In genomic region chr13:68748038-68748437, GRCh38 we compare ENCODE assay signal across 15 cellular contexts.
DNase-seq lines count a peak whose midpoint lies in the region; ATAC-seq, FAIRE-seq and TF ChIP-seq lines count a peak whose summit lies in the region.
"Had no signal": no experiment of that assay in that cellular context is flagged by ENCODE, and none has a peak within 500 bp of the region (broad histone marks: within the 10 kb centered on the region; RNA-seq: fewer than 3 reads in every experiment).

No MANE protein-coding gene starts in this region.

- peak; percentile 96 for FAIRE-seq in H54 (lab: Jason Lieb, UNC)

- H3K4me3 Mint-ChIP-seq in WTC11 (no peak overlapping the region), endodermal cell (no peak overlapping the region)
- H3K4me3 Mint-ChIP-seq: B cell; CD4-positive, alpha-beta T cell had no signal

- peak; percentile 62 for DNase-seq in A172 (ENCODE audit: low spot score)
- no peak for DNase-seq in H54 (ENCODE audit: insufficient read length, low spot score)
- no peak for DNase-seq in WTC11 (ENCODE audit: low spot score)
- DNase-seq in kidney epithelial cell (ENCODE audit: low read depth) = peak; percentile 29
- DNase-seq in foreskin fibroblast = no peak
- DNase-seq in endodermal cell = no peak
- DNase-seq: CD4-positive, alpha-beta T cell; H7; NCI-H146; NCI-H2107; NCI-H226; NCI-H526 treated with DMSO at 0.1 percent for 48 hours; SIG-M5 had no signal

- peak overlapping the region; percentile 22 for H3K27ac Mint-ChIP-seq in WTC11
- H3K27ac Mint-ChIP-seq in endodermal cell = no peak overlapping the region
- H3K27ac Mint-ChIP-seq: B cell; CD4-positive, alpha-beta T cell had no signal

- no peak overlapping the region for H3K27ac ChIP-seq in endodermal cell (ENCODE audit: low read depth, low read length)

- H3K9me3 Mint-ChIP-seq in WTC11 (no peaks in the 10 kb centered on the region), endodermal cell (no peaks in the 10 kb centered on the region)

- H3K27me3 Mint-ChIP-seq in WTC11 (ENCODE audit: low read depth) (no peaks in the 10 kb centered on the region), endodermal cell (ENCODE audit: insufficient read depth) (no peaks in the 10 kb centered on the region)
- H3K27me3 Mint-ChIP-seq: B cell; CD4-positive, alpha-beta T cell had no signal

- H3K27me3 ChIP-seq in kidney epithelial cell (ENCODE audit: control insufficient read depth, insufficient read depth, low read length) (no peaks in the 10 kb centered on the region), endodermal cell (ENCODE audit: control insufficient read depth, insufficient read depth, low read length, poor library complexity, severe bottlenecking) (no peaks in the 10 kb centered on the region)

- H3K36me3 ChIP-seq in kidney epithelial cell (ENCODE audit: control insufficient read depth, insufficient read depth, low read length) (no peaks in the 10 kb centered on the region), endodermal cell (ENCODE audit: control insufficient read depth, insufficient read depth, low read length) (no peaks in the 10 kb centered on the region)

- no peak for TF ChIP-seq CTCF in WTC11 (IDR thresholded peaks at IDR 0.05)
- TF ChIP-seq CTCF in kidney epithelial cell (IDR thresholded peaks at IDR 0.05; ENCODE audit: insufficient read depth, low read length, poor library complexity, severe bottlenecking) = no peak
- no peak for TF ChIP-seq CTCF in foreskin fibroblast (IDR thresholded peaks at IDR 0.05; ENCODE audit: low read depth, low read length)
- TF ChIP-seq CTCF in endodermal cell (conservative IDR thresholded peaks at IDR 0.05) = no peak

- POLR2A ChIA-PET in WTC11 (lab: Charles Lee) = interaction anchor here (0.7 kb wide), 1 partner anchor 1497 kb away, joined by 7 read pairs; no protein-coding TSS in a partner anchor

- no peaks in the 10 kb centered on the region for H3K36me3 Mint-ChIP-seq in WTC11
- no peaks in the 10 kb centered on the region for H3K36me3 Mint-ChIP-seq in endodermal cell (ENCODE audit: low read depth)

- CTCF ChIA-PET in WTC11 (lab: Charles Lee) = no interaction called here

- no peaks in the 10 kb centered on the region for H3K9me3 ChIP-seq in endodermal cell (ENCODE audit: control insufficient read depth, low read length)

- peaks cover 19% of the 10 kb centered on the region for H3K4me1 Mint-ChIP-seq in WTC11
- H3K4me1 Mint-ChIP-seq in endodermal cell = no peaks in the 10 kb centered on the region
- H3K4me1 Mint-ChIP-seq: B cell had no signal

- H3K4me3 ChIP-seq in kidney epithelial cell (ENCODE audit: low read depth, low read length) (no peak overlapping the region), foreskin fibroblast (ENCODE audit: low read depth in 1 of 2, low read length in 2 of 2) (no peak overlapping the region), endodermal cell (ENCODE audit: low read length) (no peak overlapping the region)

- no peaks in the 10 kb centered on the region for H3K4me1 ChIP-seq in endodermal cell (ENCODE audit: control insufficient read depth, insufficient read depth, low read length)

- no peak overlapping the region for H3K9ac ChIP-seq in endodermal cell (ENCODE audit: extremely low read depth, low read length, poor library complexity, severe bottlenecking)

- 96 to 97% methylated on average over 4 to 5 of the region's 5 CpGs for WGBS in endodermal cell (ENCODE audit: insufficient coverage in 1 of 2, insufficient read length in 1 of 2), 2 experiments

- TF ChIP-seq POLR2A in H54 (IDR thresholded peaks at IDR 0.05; ENCODE audit: low read depth, low read length) = no peak

- ATAC-seq in WTC11 (no peak), GM18861 (IDR thresholded peaks at IDR 0.05; ENCODE audit: unreplicated experiment) (no peak)

TF ChIP-seq in WTC11, 78 proteins besides CTCF, POLR2A, EP300 and RAD21:
- TF ChIP-seq E2F5 (CRISPR knock-in tag; IDR thresholded peaks at IDR 0.05) (no peak), ZNF317 (CRISPR knock-in tag; IDR thresholded peaks at IDR 0.05; ENCODE audit: borderline replicate concordance, low read depth) (no peak), ZNF281 (CRISPR knock-in tag; IDR thresholded peaks at IDR 0.05) (no peak), ZNF416 (CRISPR knock-in tag; IDR thresholded peaks at IDR 0.05) (no peak)

Comparison
In these comparisons a context has a peak if more than half of its experiments do, and no peak if none do; other contexts are left out.
1. DNase-seq: peak in A172 (single experiment) and kidney epithelial cell (single experiment); none in H54 (single experiment), WTC11 (single experiment), foreskin fibroblast (0 of 2) and endodermal cell (single experiment).